27 cellular contexts compared by ENCODE assay signal in genomic region chr12:65125247-65125646, GRCh38. TPM values are rescaled to one million over a fixed set of nuclear protein-coding genes. Genes with fewer than 3 reads are reported as not detected.
"Had no signal": no experiment of that assay in that cellular context is flagged by ENCODE, and none has a peak within 500 bp of the region (broad histone marks: within the 10 kb centered on the region; RNA-seq: fewer than 3 reads in every experiment).

No MANE protein-coding gene starts in this region.

- H3K36me3 ChIP-seq: left lung, stomach, thyroid gland, upper lobe of right lung had no signal

- FAIRE-seq: frontal cortex, islet of Langerhans, TTC549 had no signal

- H3K27ac ChIP-seq: coronary artery, dorsolateral prefrontal cortex, left lung, stomach, thyroid gland, upper lobe of right lung had no signal

- ATAC-seq: activated CD8-positive, alpha-beta memory T cell treated with anti-CD3 and anti-CD28 coated beads, Interleukin-2, amount 10 ng/mL, durations not matched to agents 7 days and 5 days; activated CD8-positive, alpha-beta T cell treated with anti-CD3 and anti-CD28 coated beads for 36 hours; activated naive CD4-positive, alpha-beta T cell treated with anti-CD3 and anti-CD28 coated beads, Interleukin-2, amount 50 U/mL, for 72 hours; left lung; mucosa of descending colon; right cardiac atrium; stimulated activated naive B cell treated with anti-CD40 and anti-IgM and Interleukin-4, amounts not matched to agents 10 μg/mL and 1 μg/mL and 100 μg/mL, for 72 hours; upper lobe of right lung had no signal

- DNase-seq: activated B cell treated with CpG ODN at 0.5 μM for 24 hours; activated CD4-positive, alpha-beta T cell treated with anti-CD3 and anti-CD28 coated beads, Interleukin-2, amount 50 U/mL, for 1 hour; activated CD8-positive, alpha-beta memory T cell treated with anti-CD3 and anti-CD28 coated beads, Interleukin-2, amount 10 ng/mL, durations not matched to agents 7 days and 5 days; activated CD8-positive, alpha-beta T cell treated with anti-CD3 and anti-CD28 coated beads for 36 hours; activated T-cell treated with anti-CD3 and anti-CD28 coated beads, Interleukin-2, amount 50 U/mL, for 48 hours; dorsolateral prefrontal cortex; effector memory CD4-positive, alpha-beta T cell; glutamatergic neuron; left lung; mucosa of descending colon; posterior cingulate gyrus; right cardiac atrium; stimulated activated CD4-positive, alpha-beta T cell treated with anti-CD3 and anti-CD28 coated beads, Interleukin-15, amount 100 ng/mL, for 24 hours; stimulated activated CD4-positive, alpha-beta T cell treated with anti-CD3 and anti-CD28 coated beads, Interleukin-2, amount 100 ng/mL, for 24 hours; stimulated activated naive B cell treated with anti-CD40 and anti-IgM and Interleukin-4, amounts not matched to agents 10 μg/mL and 1 μg/mL and 100 μg/mL, for 72 hours; stomach; thyroid gland; upper lobe of right lung had no signal

- H3K9me3 ChIP-seq: left lung, mucosa of descending colon, stomach, thyroid gland, upper lobe of right lung had no signal

- H3K4me3 ChIP-seq: coronary artery, dorsolateral prefrontal cortex, left lung, lung, mucosa of descending colon, stomach, thyroid gland, upper lobe of right lung had no signal

RNA-seq across cellular contexts. Expression of gene WIF1, which starts 4.1 kb away (rescaled TPM):
- total RNA-seq: activated B cell treated with CpG ODN at 0.5 μM for 24 hours; activated CD8-positive, alpha-beta memory T cell treated with anti-CD3 and anti-CD28 coated beads, Interleukin-2, amount 10 ng/mL, durations not matched to agents 7 days and 5 days; activated CD8-positive, alpha-beta T cell treated with anti-CD3 and anti-CD28 coated beads for 36 hours; activated naive CD4-positive, alpha-beta T cell treated with anti-CD3 and anti-CD28 coated beads, Interleukin-2, amount 50 U/mL, for 72 hours; activated T-helper 2 cell treated with anti-CD3 and anti-CD28 coated beads, Interferon-gamma antibody, Interleukin-2, Interleukin-4, amounts not matched to agents 10 μg/mL and 5 μg/mL and 100 μg/mL, durations not matched to agents 14 hours and 24 hours and 36 hours; epithelial cell of proximal tubule; natural killer cell treated with Interleukin-12 subunit alpha and Interleukin-12 subunit beta and Interleukin-15 and Interleukin-18, amount 100 ng/mL, for 72 hours; thyroid gland had no signal
